Comparison of ENCODE assay signal across 1 cellular context in the genomic region with DNA sequence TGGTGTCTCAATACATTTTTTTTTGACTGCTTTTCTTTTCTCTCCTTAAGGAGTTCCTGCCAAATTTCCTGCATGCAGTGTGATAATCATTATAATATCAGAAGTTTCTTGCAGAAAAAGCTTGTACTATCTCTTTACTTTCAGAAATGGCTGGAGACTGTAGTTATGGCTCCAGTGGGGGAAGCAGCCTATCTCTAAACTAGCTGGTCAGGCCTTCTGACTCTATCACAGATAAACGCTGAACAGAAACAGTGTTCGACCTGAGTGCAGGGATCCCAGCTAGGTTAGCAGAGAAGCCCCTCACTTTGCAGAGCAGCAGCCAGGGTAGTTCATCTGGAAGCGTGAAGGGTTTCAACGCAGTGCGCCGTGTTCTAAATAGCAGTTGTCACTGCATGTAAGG.
TF ChIP-seq lines count a peak whose summit lies in the region.

No MANE protein-coding gene starts in this region.

TF ChIP-seq in GM23338, 12 proteins besides CTCF, POLR2A, EP300 and RAD21 (continued from another document):
- TF ChIP-seq, protein P1, sequence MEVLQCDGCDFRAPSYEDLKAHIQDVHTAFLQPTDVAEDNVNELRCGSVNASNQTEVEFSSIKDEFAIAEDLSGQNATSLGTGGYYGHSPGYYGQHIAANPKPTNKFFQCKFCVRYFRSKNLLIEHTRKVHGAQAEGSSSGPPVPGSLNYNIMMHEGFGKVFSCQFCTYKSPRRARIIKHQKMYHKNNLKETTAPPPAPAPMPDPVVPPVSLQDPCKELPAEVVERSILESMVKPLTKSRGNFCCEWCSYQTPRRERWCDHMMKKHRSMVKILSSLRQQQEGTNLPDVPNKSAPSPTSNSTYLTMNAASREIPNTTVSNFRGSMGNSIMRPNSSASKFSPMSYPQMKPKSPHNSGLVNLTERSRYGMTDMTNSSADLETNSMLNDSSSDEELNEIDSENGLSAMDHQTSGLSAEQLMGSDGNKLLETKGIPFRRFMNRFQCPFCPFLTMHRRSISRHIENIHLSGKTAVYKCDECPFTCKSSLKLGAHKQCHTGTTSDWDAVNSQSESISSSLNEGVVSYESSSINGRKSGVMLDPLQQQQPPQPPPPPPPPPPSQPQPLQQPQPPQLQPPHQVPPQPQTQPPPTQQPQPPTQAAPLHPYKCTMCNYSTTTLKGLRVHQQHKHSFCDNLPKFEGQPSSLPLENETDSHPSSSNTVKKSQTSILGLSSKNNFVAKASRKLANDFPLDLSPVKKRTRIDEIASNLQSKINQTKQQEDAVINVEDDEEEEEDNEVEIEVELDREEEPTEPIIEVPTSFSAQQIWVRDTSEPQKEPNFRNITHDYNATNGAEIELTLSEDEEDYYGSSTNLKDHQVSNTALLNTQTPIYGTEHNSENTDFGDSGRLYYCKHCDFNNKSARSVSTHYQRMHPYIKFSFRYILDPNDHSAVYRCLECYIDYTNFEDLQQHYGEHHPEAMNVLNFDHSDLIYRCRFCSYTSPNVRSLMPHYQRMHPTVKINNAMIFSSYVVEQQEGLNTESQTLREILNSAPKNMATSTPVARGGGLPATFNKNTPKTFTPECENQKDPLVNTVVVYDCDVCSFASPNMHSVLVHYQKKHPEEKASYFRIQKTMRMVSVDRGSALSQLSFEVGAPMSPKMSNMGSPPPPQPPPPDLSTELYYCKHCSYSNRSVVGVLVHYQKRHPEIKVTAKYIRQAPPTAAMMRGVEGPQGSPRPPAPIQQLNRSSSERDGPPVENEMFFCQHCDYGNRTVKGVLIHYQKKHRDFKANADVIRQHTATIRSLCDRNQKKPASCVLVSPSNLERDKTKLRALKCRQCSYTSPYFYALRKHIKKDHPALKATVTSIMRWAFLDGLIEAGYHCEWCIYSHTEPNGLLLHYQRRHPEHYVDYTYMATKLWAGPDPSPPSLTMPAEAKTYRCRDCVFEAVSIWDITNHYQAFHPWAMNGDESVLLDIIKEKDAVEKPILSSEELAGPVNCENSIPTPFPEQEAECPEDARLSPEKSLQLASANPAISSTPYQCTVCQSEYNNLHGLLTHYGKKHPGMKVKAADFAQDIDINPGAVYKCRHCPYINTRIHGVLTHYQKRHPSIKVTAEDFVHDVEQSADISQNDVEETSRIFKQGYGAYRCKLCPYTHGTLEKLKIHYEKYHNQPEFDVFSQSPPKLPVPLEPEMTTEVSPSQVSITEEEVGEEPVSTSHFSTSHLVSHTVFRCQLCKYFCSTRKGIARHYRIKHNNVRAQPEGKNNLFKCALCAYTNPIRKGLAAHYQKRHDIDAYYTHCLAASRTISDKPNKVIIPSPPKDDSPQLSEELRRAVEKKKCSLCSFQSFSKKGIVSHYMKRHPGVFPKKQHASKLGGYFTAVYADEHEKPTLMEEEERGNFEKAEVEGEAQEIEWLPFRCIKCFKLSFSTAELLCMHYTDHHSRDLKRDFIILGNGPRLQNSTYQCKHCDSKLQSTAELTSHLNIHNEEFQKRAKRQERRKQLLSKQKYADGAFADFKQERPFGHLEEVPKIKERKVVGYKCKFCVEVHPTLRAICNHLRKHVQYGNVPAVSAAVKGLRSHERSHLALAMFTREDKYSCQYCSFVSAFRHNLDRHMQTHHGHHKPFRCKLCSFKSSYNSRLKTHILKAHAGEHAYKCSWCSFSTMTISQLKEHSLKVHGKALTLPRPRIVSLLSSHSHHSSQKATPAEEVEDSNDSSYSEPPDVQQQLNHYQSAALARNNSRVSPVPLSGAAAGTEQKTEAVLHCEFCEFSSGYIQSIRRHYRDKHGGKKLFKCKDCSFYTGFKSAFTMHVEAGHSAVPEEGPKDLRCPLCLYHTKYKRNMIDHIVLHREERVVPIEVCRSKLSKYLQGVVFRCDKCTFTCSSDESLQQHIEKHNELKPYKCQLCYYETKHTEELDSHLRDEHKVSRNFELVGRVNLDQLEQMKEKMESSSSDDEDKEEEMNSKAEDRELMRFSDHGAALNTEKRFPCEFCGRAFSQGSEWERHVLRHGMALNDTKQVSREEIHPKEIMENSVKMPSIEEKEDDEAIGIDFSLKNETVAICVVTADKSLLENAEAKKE (CRISPR knock-in tag; IDR thresholded peaks at IDR 0.05): no peak
- TF ChIP-seq STAT1 (IDR thresholded peaks at IDR 0.05; ENCODE audit: unreplicated experiment) (no peak), EZH2 (IDR thresholded peaks at IDR 0.05; ENCODE audit: low read depth, unreplicated experiment) (no peak), POLR2AphosphoS5 (IDR thresholded peaks at IDR 0.05; ENCODE audit: low read depth) (no peak), EZH2phosphoT487 (IDR thresholded peaks at IDR 0.05; ENCODE audit: unreplicated experiment) (no peak), ZNF331 (CRISPR knock-in tag; IDR thresholded peaks at IDR 0.05; ENCODE audit: low read depth) (no peak), ZNF114 (CRISPR knock-in tag; IDR thresholded peaks at IDR 0.05) (no peak), NANOG (IDR thresholded peaks at IDR 0.05; ENCODE audit: borderline replicate concordance) (no peak), JUNB (IDR thresholded peaks at IDR 0.05; ENCODE audit: unreplicated experiment) (no peak)
- TF ChIP-seq, protein P2, sequence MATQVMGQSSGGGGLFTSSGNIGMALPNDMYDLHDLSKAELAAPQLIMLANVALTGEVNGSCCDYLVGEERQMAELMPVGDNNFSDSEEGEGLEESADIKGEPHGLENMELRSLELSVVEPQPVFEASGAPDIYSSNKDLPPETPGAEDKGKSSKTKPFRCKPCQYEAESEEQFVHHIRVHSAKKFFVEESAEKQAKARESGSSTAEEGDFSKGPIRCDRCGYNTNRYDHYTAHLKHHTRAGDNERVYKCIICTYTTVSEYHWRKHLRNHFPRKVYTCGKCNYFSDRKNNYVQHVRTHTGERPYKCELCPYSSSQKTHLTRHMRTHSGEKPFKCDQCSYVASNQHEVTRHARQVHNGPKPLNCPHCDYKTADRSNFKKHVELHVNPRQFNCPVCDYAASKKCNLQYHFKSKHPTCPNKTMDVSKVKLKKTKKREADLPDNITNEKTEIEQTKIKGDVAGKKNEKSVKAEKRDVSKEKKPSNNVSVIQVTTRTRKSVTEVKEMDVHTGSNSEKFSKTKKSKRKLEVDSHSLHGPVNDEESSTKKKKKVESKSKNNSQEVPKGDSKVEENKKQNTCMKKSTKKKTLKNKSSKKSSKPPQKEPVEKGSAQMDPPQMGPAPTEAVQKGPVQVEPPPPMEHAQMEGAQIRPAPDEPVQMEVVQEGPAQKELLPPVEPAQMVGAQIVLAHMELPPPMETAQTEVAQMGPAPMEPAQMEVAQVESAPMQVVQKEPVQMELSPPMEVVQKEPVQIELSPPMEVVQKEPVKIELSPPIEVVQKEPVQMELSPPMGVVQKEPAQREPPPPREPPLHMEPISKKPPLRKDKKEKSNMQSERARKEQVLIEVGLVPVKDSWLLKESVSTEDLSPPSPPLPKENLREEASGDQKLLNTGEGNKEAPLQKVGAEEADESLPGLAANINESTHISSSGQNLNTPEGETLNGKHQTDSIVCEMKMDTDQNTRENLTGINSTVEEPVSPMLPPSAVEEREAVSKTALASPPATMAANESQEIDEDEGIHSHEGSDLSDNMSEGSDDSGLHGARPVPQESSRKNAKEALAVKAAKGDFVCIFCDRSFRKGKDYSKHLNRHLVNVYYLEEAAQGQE (IDR thresholded peaks at IDR 0.05; ENCODE audit: unreplicated experiment): no peak
